Comparison of ENCODE assay signal across 6 cellular contexts in the genomic region with DNA sequence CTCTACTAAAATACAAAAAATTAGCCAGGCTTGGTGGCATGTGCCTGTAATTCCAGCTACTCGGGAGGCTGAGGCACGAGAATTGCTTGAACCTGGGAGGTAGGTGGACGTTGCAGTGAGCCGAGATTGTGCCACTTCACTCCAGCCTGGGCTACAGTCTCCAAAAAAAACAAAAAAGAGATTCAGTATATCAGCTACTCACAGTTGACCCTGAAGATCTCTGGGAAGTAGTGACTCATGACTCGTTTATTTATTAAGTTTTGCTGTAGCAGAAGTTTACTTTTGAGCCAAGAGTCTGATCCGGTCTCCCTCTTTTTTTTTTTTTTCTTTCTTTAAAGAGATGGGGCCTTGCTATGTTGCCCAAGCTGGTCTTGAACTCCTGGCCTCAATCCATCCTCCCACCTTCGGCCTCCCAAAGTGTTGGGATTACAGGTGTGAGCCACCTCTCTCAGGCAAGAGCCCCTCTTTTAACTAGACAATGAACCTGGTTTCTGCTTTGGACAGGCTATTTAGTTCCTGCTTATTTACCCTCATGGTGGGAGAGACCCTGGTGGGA. TPM values are rescaled to one million over a fixed set of nuclear protein-coding genes. Genes with fewer than 3 reads are reported as not detected.
DNase-seq lines count a peak whose midpoint lies in the region; TF ChIP-seq lines count a peak whose summit lies in the region.

No MANE protein-coding gene starts in this region.

- no peak for TF ChIP-seq CTCF in chondrocyte (IDR thresholded peaks at IDR 0.05)

- H3K27ac Mint-ChIP-seq in chondrocyte (ENCODE audit: unreplicated experiment): peak overlapping the region; percentile 81

- DNase-seq in LHCN-M2 (ENCODE audit: low read depth) (peak; percentile 87), chondrocyte (ENCODE audit: low spot score) (no peak), renal cortical epithelial cell (ENCODE audit: low read depth) (peak; percentile 89), NCI-H1930 (lab: John Stamatoyannopoulos, UW) (no peak), NCI-H748 treated with DMSO at 0.1 percent for 48 hours (lab: John Stamatoyannopoulos, UW) (no peak)
- DNase-seq in activated CD8-positive, alpha-beta memory T cell treated with anti-CD3 and anti-CD28 coated beads, Interleukin-2, amount 50 U/mL, for 4 hours: no peak

- H3K9me3 Mint-ChIP-seq in chondrocyte (ENCODE audit: low read depth): no peaks in the 10 kb centered on the region

- no peak overlapping the region for H3K4me3 Mint-ChIP-seq in chondrocyte (ENCODE audit: unreplicated experiment)

- H3K36me3 Mint-ChIP-seq in chondrocyte (ENCODE audit: low read depth): peaks cover under 1% of the 10 kb centered on the region

- peaks cover 66% of the 10 kb centered on the region for H3K4me1 Mint-ChIP-seq in chondrocyte (ENCODE audit: low read depth)

- no peaks in the 10 kb centered on the region for H3K27me3 Mint-ChIP-seq in chondrocyte (ENCODE audit: low read depth)

RNA-seq across cellular contexts. Expression of gene MVP, which starts 4.4 kb away (rescaled TPM):
- total RNA-seq in LHCN-M2 (2014; rRNA removed) (275 and 303 TPM in 2 replicates), chondrocyte (101 to 132 TPM (median 106 TPM) in 3 replicates), renal cortical epithelial cell (431 and 491 TPM in 2 replicates)
- 235 TPM for polyA plus RNA-seq in LHCN-M2 (2012)

RNA-seq across cellular contexts. Expression of gene PAGR1, which starts 8.7 kb away (rescaled TPM):
- total RNA-seq in LHCN-M2 (2014; rRNA removed): 63.2 and 63.4 TPM in 2 replicates
- 23.9 TPM for polyA plus RNA-seq in LHCN-M2 (2012)
- total RNA-seq in chondrocyte: 22.3 to 40.2 TPM (median 23.0 TPM) in 3 replicates
- 17.7 and 19.6 TPM in 2 replicates for total RNA-seq in renal cortical epithelial cell

RNA-seq across cellular contexts. Expression of gene PRRT2, which starts 12.7 kb away (rescaled TPM):
- 0.58 and 1.1 TPM in 2 replicates for total RNA-seq in LHCN-M2 (2014; rRNA removed)
- 0.62 TPM for polyA plus RNA-seq in LHCN-M2 (2012)
- total RNA-seq in chondrocyte: 5.2 to 9.1 TPM (median 6.1 TPM) in 3 replicates
- total RNA-seq in renal cortical epithelial cell: 0.25 and 0.35 TPM in 2 replicates

RNA-seq across cellular contexts. Expression of gene MAZ, which starts 18.3 kb away (rescaled TPM):
- 126 and 147 TPM in 2 replicates for total RNA-seq in LHCN-M2 (2014; rRNA removed)
- polyA plus RNA-seq in LHCN-M2 (2012): 261 TPM
- total RNA-seq in chondrocyte: 318 to 359 TPM (median 358 TPM) in 3 replicates
- total RNA-seq in renal cortical epithelial cell: 159 and 161 TPM in 2 replicates

RNA-seq across cellular contexts. Expression of gene KIF22, which starts 34.1 kb away (rescaled TPM):
- 100 and 108 TPM in 2 replicates for total RNA-seq in LHCN-M2 (2014; rRNA removed)
- 43.7 TPM for polyA plus RNA-seq in LHCN-M2 (2012)
- 13.5 to 24.3 TPM (median 14.1 TPM) in 3 replicates for total RNA-seq in chondrocyte
- total RNA-seq in renal cortical epithelial cell: 14.0 and 29.5 TPM in 2 replicates

Comparison
In these comparisons a context has a peak if more than half of its experiments do, and no peak if none do; other contexts are left out.
1. DNase-seq: peak in LHCN-M2 (single experiment) and renal cortical epithelial cell (single experiment); none in chondrocyte (single experiment), activated CD8-positive, alpha-beta memory T cell treated with anti-CD3 and anti-CD28 coated beads, Interleukin-2, amount 50 U/mL, for 4 hours (single experiment), NCI-H1930 (0 of 2) and NCI-H748 treated with DMSO at 0.1 percent for 48 hours (single experiment).